ENCODE assay signal across 1 cellular context in genomic region chr1:225466848-225467192, GRCh38.
TF ChIP-seq lines count a peak whose summit lies in the region.

No MANE protein-coding gene starts in this region.

TF ChIP-seq in K562, 482 proteins besides CTCF, POLR2A, EP300 and RAD21 (continued from another document and continues in another):
- TF ChIP-seq ARID4B (CRISPR knock-in tag; IDR thresholded peaks at IDR 0.05), result no peak
- TF ChIP-seq NKRF (IDR thresholded peaks at IDR 0.05; ENCODE audit: borderline replicate concordance), result no peak
- no peak for TF ChIP-seq MYC (IDR thresholded peaks at IDR 0.05; ENCODE audit: low read depth, low read length)
- TF ChIP-seq MYC (CRISPR knock-in tag; IDR thresholded peaks at IDR 0.05; ENCODE audit: borderline replicate concordance, low read depth), result no peak; the same call in 1 of the 2 replicates
- no peak for TF ChIP-seq NFE2 (IDR thresholded peaks at IDR 0.05; ENCODE audit: low read depth)
- no peak for TF ChIP-seq MCM5 (IDR thresholded peaks at IDR 0.05; ENCODE audit: low read depth)
- no peak for TF ChIP-seq NFIX (CRISPR knock-in tag; IDR thresholded peaks at IDR 0.05; ENCODE audit: low read depth)
- no peak for TF ChIP-seq U2AF2 (optimal IDR thresholded peaks at IDR 0.05; ENCODE audit: low read depth, low read length)
- TF ChIP-seq MAZ (CRISPR knock-in tag; conservative IDR thresholded peaks at IDR 0.05 in 1 of 2, IDR thresholded peaks at IDR 0.05 in 1 of 2), result peak in 1 of 2 experiments; percentile 61; a peak in 1 of 4 replicates
- TF ChIP-seq ZNF140 (CRISPR knock-in tag; IDR thresholded peaks at IDR 0.05), result 0 out of 2 replicates have a peak, but pooled peaks have one; percentile 57
- no peak for TF ChIP-seq RFX7 (CRISPR knock-in tag; IDR thresholded peaks at IDR 0.05)
- peak; percentile 88 for TF ChIP-seq TCFL5 (CRISPR knock-in tag; conservative IDR thresholded peaks at IDR 0.05)
- TF ChIP-seq E2F1 (CRISPR knock-in tag; IDR thresholded peaks at IDR 0.05), result no peak
- TF ChIP-seq ZNF184 (CRISPR knock-in tag; IDR thresholded peaks at IDR 0.05), result no peak
- TF ChIP-seq ZKSCAN8 (CRISPR knock-in tag; IDR thresholded peaks at IDR 0.05), result peak; percentile 81
- TF ChIP-seq FOXJ2 (tag; IDR thresholded peaks at IDR 0.05), result no peak
- TF ChIP-seq ZNF699 (CRISPR knock-in tag; IDR thresholded peaks at IDR 0.05; ENCODE audit: insufficient replicate concordance), result no peak
- peak; percentile 83; the same call in 1 of the 2 replicates for TF ChIP-seq BACH1 (tag; IDR thresholded peaks at IDR 0.05)
- no peak for TF ChIP-seq FOXP4 (CRISPR knock-in tag; IDR thresholded peaks at IDR 0.05; ENCODE audit: borderline replicate concordance)
- TF ChIP-seq ARID3A (IDR thresholded peaks at IDR 0.05; ENCODE audit: borderline replicate concordance, low read depth, low read length), result no peak
- TF ChIP-seq RBM22 (IDR thresholded peaks at IDR 0.05; ENCODE audit: low read depth, low read length, poor library complexity, severe bottlenecking), result no peak
- TF ChIP-seq SMAD4 (CRISPR knock-in tag; conservative IDR thresholded peaks at IDR 0.05), result peak; percentile 98
- no peak for TF ChIP-seq TFAM (CRISPR knock-in tag; conservative IDR thresholded peaks at IDR 0.05)
- peak; percentile 50; the same call in 1 of the 2 replicates for TF ChIP-seq ZBTB26 (CRISPR knock-in tag; IDR thresholded peaks at IDR 0.05)
- no peak for TF ChIP-seq ZNF696 (CRISPR knock-in tag; conservative IDR thresholded peaks at IDR 0.05)
- TF ChIP-seq PKNOX1 (IDR thresholded peaks at IDR 0.05), result no peak
- TF ChIP-seq JUNB (CRISPR knock-in tag; conservative IDR thresholded peaks at IDR 0.05), result no peak
- TF ChIP-seq KLF10 (CRISPR knock-in tag; IDR thresholded peaks at IDR 0.05), result no peak
- TF ChIP-seq HNRNPH1 (optimal IDR thresholded peaks at IDR 0.05; ENCODE audit: low read depth, low read length), result no peak
- TF ChIP-seq ZC3H8 (IDR thresholded peaks at IDR 0.05), result no peak
- TF ChIP-seq HNRNPL (IDR thresholded peaks at IDR 0.05; ENCODE audit: low read depth, low read length), result no peak
- no peak for TF ChIP-seq BRCA1 (IDR thresholded peaks at IDR 0.05)
- no peak for TF ChIP-seq BRCA1 (CRISPR knock-in tag; IDR thresholded peaks at IDR 0.05)
- TF ChIP-seq GMEB1 (CRISPR knock-in tag; IDR thresholded peaks at IDR 0.05), result peak; percentile 43; the same call in 1 of the 2 replicates
- peak; percentile 91 for TF ChIP-seq TSHZ1 (CRISPR knock-in tag; IDR thresholded peaks at IDR 0.05)
- no peak for TF ChIP-seq RFX5 (IDR thresholded peaks at IDR 0.05; ENCODE audit: low read depth, low read length)
- TF ChIP-seq TAF1 (IDR thresholded peaks at IDR 0.05; ENCODE audit: control insufficient read depth, extremely low read depth, insufficient read depth, low read length, severe bottlenecking), result no peak
- TF ChIP-seq SUPT5H (IDR thresholded peaks at IDR 0.05), result no peak
- no peak for TF ChIP-seq CCNT2 (IDR thresholded peaks at IDR 0.05; ENCODE audit: borderline replicate concordance, extremely low read depth, insufficient read length, low read depth, low read length)
- TF ChIP-seq SIX5 (IDR thresholded peaks at IDR 0.05; ENCODE audit: borderline replicate concordance in 1 of 2, insufficient read depth in 1 of 2, low read depth in 1 of 2, low read length in 2 of 2), result no peak
- peak; percentile 82 for TF ChIP-seq ZBTB34 (CRISPR knock-in tag; IDR thresholded peaks at IDR 0.05)
- peak; percentile 81; the same call in 1 of the 2 replicates for TF ChIP-seq ZNF197 (CRISPR knock-in tag; IDR thresholded peaks at IDR 0.05; ENCODE audit: low read depth)
